ENCODE assay signal across 1 cellular context in genomic region chr16:70710422-70711210, GRCh38.
TF ChIP-seq lines count a peak whose summit lies in the region.

No MANE protein-coding gene starts in this region.

TF ChIP-seq in H1, 55 proteins besides CTCF, POLR2A, EP300 and RAD21:
- TF ChIP-seq SUZ12 (IDR thresholded peaks at IDR 0.05; ENCODE audit: low read length) (no peak), ZNF274 (IDR thresholded peaks at IDR 0.05; ENCODE audit: borderline replicate concordance, extremely low read depth, low read length) (no peak), GABPA (IDR thresholded peaks at IDR 0.05; ENCODE audit: borderline replicate concordance, insufficient read depth, low read length) (no peak), KDM5A (IDR thresholded peaks at IDR 0.05; ENCODE audit: low read length) (no peak)
